Comparison of ENCODE assay signal across 1 cellular context in genomic region chr9:135075234-135076142, GRCh38.
TF ChIP-seq lines count a peak whose summit lies in the region.

No MANE protein-coding gene starts in this region.

TF ChIP-seq in HepG2, 621 proteins besides CTCF, POLR2A, EP300 and RAD21 (continued from another document):
- TF ChIP-seq ZBTB26 (CRISPR knock-in tag; IDR thresholded peaks at IDR 0.05; ENCODE audit: borderline replicate concordance) (no peak), ZFP36L1 (CRISPR knock-in tag; IDR thresholded peaks at IDR 0.05) (no peak), ZNF598 (CRISPR knock-in tag; IDR thresholded peaks at IDR 0.05; ENCODE audit: borderline replicate concordance) (no peak), TBX2 (CRISPR knock-in tag; IDR thresholded peaks at IDR 0.05; ENCODE audit: borderline replicate concordance) (no peak), TBX3 (IDR thresholded peaks at IDR 0.05; ENCODE audit: borderline replicate concordance) (no peak), XBP1 (CRISPR knock-in tag; IDR thresholded peaks at IDR 0.05) (no peak), TAF1 (CRISPR knock-in tag; IDR thresholded peaks at IDR 0.05) (no peak), CEBPG (CRISPR knock-in tag; IDR thresholded peaks at IDR 0.05) (no peak), KAT7 (CRISPR knock-in tag; IDR thresholded peaks at IDR 0.05; ENCODE audit: borderline replicate concordance) (no peak), MAFK (conservative IDR thresholded peaks at IDR 0.05 in 1 of 2, IDR thresholded peaks at IDR 0.05 in 1 of 2; ENCODE audit: low read length in 2 of 2) (no peak), ELF1 (CRISPR knock-in tag; IDR thresholded peaks at IDR 0.05) (no peak), ELF4 (CRISPR knock-in tag; IDR thresholded peaks at IDR 0.05; ENCODE audit: borderline replicate concordance) (no peak), ZNF24 (IDR thresholded peaks at IDR 0.05) (no peak), MTERF4 (CRISPR knock-in tag; IDR thresholded peaks at IDR 0.05) (no peak), SMAD3 (CRISPR knock-in tag; IDR thresholded peaks at IDR 0.05) (no peak)
- TF ChIP-seq, protein P1, sequence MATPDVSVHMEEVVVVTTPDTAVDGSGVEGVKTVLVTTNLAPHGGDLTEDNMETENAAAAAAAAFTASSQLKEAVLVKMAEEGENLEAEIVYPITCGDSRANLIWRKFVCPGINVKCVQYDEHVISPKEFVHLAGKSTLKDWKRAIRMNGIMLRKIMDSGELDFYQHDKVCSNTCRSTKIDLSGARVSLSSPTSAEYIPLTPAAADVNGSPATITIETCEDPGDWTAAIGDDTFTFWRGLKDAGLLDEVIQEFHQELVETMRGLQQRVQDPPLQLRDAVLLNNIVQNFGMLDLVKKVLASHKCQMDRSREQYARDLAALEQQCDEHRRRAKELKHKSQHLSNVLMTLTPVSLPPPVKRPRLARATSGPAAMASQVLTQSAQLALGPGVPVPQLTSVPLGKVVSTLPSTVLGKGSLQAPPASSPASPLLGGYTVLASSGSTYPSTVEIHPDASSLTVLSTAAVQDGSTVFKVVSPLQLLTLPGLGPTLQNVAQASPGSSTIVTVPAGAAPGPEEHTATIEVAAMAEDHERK (CRISPR knock-in tag; IDR thresholded peaks at IDR 0.05; ENCODE audit: low read depth) = no peak
TF ChIP-seq in HepG2: peak in this region for 0.
